In the genomic region with DNA sequence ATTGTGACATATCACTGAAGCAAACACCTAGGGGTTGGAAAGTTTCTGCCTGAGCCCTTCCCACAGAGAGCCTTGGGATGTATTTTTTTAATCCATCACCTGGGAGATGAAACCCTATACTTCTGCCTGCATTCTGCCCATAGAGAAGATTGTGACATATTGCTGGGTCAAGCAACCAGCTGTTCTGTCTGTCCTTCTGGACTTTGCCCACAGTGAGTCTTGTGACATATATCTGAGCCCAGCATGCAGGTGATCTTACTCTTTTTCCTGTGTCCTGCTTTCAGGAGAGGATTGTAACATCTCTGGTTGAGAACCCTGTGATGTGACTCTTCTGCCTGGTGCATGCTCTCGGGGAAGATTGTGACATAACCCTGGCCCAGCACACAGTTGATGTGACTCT, we compare ENCODE assay signal across 19 cellular contexts.
"Had no signal": no experiment of that assay in that cellular context is flagged by ENCODE, and none has a peak within 500 bp of the region (broad histone marks: within the 10 kb centered on the region; RNA-seq: fewer than 3 reads in every experiment).

No MANE protein-coding gene starts in this region.

- H3K4me2 ChIP-seq: smooth muscle cell had no signal

- H3K27ac ChIP-seq: dorsolateral prefrontal cortex, pancreas, right lobe of liver, suprapubic skin, transverse colon, vagina had no signal

- H3K9me3 ChIP-seq: pancreas, right lobe of liver, suprapubic skin, transverse colon, vagina had no signal

- H3K9me3 Mint-ChIP-seq: natural killer cell had no signal

- H3K27me3 Mint-ChIP-seq: stimulated activated naive CD8-positive, alpha-beta T cell treated with anti-CD3 and anti-CD28 coated beads, Interleukin-15, amount 100 ng/mL, for 72 hours had no signal

- H3K4me3 Mint-ChIP-seq: natural killer cell; stimulated activated naive CD8-positive, alpha-beta T cell treated with anti-CD3 and anti-CD28 coated beads, Interleukin-15, amount 100 ng/mL, for 72 hours had no signal

- DNase-seq: dorsolateral prefrontal cortex; effector CD4-positive, alpha-beta T cell; mesenchymal stem cell; midbrain; natural killer cell; occipital lobe; pancreas; right lobe of liver; stimulated activated CD4-positive, alpha-beta T cell treated with anti-CD3 and anti-CD28 coated beads, Interleukin-12 subunit alpha, Interleukin-12 subunit beta, amount 100 ng/mL, for 4 hours; stimulated activated CD4-positive, alpha-beta T cell treated with anti-CD3 and anti-CD28 coated beads, Interleukin-1b, Interleukin-23, amount 100 ng/mL, for 48 hours; stimulated activated CD4-positive, alpha-beta T cell treated with anti-CD3 and anti-CD28 coated beads, Interleukin-4, amount 100 ng/mL, for 1 hour; stimulated activated CD8-positive, alpha-beta memory T cell treated with anti-CD3 and anti-CD28 coated beads, Interleukin-4, amount 100 ng/mL, for 48 hours; stimulated activated naive CD4-positive, alpha-beta T cell; stimulated activated naive CD8-positive, alpha-beta T cell treated with anti-CD3 and anti-CD28 coated beads, Interleukin-15, amount 100 ng/mL, for 72 hours; transverse colon had no signal

- H3K4me1 Mint-ChIP-seq: stimulated activated naive CD8-positive, alpha-beta T cell treated with anti-CD3 and anti-CD28 coated beads, Interleukin-15, amount 100 ng/mL, for 72 hours had no signal

- H3K27ac Mint-ChIP-seq: natural killer cell; stimulated activated naive CD8-positive, alpha-beta T cell treated with anti-CD3 and anti-CD28 coated beads, Interleukin-15, amount 100 ng/mL, for 72 hours had no signal

- ATAC-seq: left lobe of liver, natural killer cell, pancreas, right lobe of liver had no signal

- H3K36me3 ChIP-seq: pancreas, right lobe of liver, transverse colon, vagina had no signal

- H3K4me3 ChIP-seq: dorsolateral prefrontal cortex, pancreas, right lobe of liver, smooth muscle cell, suprapubic skin, transverse colon, vagina had no signal

- H3K4me1 ChIP-seq: pancreas, right lobe of liver, suprapubic skin, transverse colon, vagina had no signal

- H3K27me3 ChIP-seq: dorsolateral prefrontal cortex, pancreas, right lobe of liver, suprapubic skin, transverse colon, vagina had no signal
